In the genomic region with DNA sequence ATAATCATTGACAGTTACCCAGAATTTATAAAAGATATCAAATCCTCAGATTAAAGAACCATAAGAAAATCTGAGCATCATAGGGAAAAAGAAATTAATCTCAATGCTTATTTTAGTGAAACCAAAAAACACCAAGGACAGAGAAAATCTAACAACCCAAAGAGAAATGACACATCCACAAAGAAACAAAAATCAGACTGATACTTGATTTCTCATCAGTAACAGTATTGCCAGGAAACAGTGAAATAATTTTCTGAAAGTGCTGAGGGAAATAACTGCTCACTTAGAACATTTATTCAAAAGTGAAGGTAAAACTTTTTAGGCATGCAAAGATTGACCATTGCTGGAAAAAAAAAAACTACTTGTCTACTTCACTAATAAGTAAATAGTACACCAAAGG, we compare ENCODE assay signal across 11 cellular contexts.
"Had no signal": no experiment of that assay in that cellular context is flagged by ENCODE, and none has a peak within 500 bp of the region (broad histone marks: within the 10 kb centered on the region; RNA-seq: fewer than 3 reads in every experiment).

No MANE protein-coding gene starts in this region.

- H3K9me3 ChIP-seq: body of pancreas, prostate gland, right atrium auricular region, upper lobe of right lung had no signal

- H3K9ac ChIP-seq: neural progenitor cell had no signal

- H3K27ac Mint-ChIP-seq: effector memory CD8-positive, alpha-beta T cell; memory B cell; neural progenitor cell had no signal

- H3K27me3 Mint-ChIP-seq: effector memory CD8-positive, alpha-beta T cell; memory B cell had no signal

- H3K4me1 ChIP-seq: body of pancreas, neural progenitor cell, prostate gland, right atrium auricular region, upper lobe of right lung had no signal

- H3K9me3 Mint-ChIP-seq: effector memory CD8-positive, alpha-beta T cell; memory B cell had no signal

- H3K36me3 ChIP-seq: neural progenitor cell, prostate gland, right atrium auricular region, upper lobe of right lung had no signal

- DNase-seq: activated CD4-positive, alpha-beta T cell treated with anti-CD3 and anti-CD28 coated beads, Interleukin-2, amount 50 U/mL, for 48 hours; amygdala; body of pancreas; effector memory CD8-positive, alpha-beta T cell; foreskin fibroblast; upper lobe of right lung had no signal

- H3K4me3 Mint-ChIP-seq: effector memory CD8-positive, alpha-beta T cell; memory B cell; neural progenitor cell had no signal

- ATAC-seq: activated CD4-positive, CD25-positive, alpha-beta regulatory T cell treated with anti-CD3 and anti-CD28 coated beads, Interleukin-2, amount 50 U/mL, for 24 hours; body of pancreas; effector memory CD8-positive, alpha-beta T cell; upper lobe of right lung had no signal

- H3K27me3 ChIP-seq: body of pancreas, neural progenitor cell, right atrium auricular region, upper lobe of right lung had no signal

- H3K4me3 ChIP-seq: body of pancreas, neural progenitor cell, prostate gland, right atrium auricular region, upper lobe of right lung had no signal

- H3K4me1 Mint-ChIP-seq: memory B cell, neural progenitor cell had no signal

- H3K27ac ChIP-seq: body of pancreas, neural progenitor cell, prostate gland, right atrium auricular region, upper lobe of right lung had no signal

- H3K4me2 ChIP-seq: neural progenitor cell had no signal

- H3K36me3 Mint-ChIP-seq: neural progenitor cell had no signal
